ENCODE assay signal across 8 cellular contexts in the genomic region with DNA sequence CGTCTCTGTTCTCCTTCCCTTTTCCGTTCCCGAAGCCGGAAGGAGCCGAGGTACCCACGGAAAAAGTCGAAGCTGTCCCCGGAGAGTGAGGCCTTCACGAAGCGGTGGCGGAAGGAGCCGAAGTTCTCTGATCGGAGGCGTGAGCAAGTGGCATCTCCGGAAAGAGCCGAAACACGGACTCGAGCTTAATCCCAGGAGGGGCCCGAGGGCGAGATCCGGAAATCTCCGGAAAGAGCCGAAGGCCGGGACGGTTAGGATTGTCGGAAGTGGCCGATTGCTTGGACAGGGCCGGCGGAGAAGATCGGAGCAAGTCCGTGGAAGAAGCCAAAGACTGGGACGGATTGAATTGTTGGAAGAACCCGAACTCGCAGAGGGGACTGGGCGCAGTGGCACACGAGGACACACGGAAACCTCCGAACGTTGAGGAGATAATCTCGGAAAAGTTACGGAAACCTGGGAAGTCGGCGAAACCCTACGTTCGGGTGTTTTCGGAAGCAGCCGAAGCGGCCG.
DNase-seq lines count a peak whose midpoint lies in the region; ATAC-seq lines count a peak whose summit lies in the region.

No MANE protein-coding gene starts in this region.

- ATAC-seq in GM19025 (IDR thresholded peaks at IDR 0.05; ENCODE audit: low read depth, unreplicated experiment) (peak; percentile 39), HG03342 (IDR thresholded peaks at IDR 0.05; ENCODE audit: unreplicated experiment) (peak; percentile 54)

- DNase-seq in AG08395 (ENCODE audit: low spot score) (peak; percentile 94), NCI-H345 treated with DMSO at 0.1 percent for 48 hours (lab: John Stamatoyannopoulos, UW; ENCODE audit: unreplicated experiment) (peak; percentile 87), cerebellar cortex (ENCODE audit: low spot score) (peak; percentile 99), iris pigment epithelial cell (ENCODE audit: low read depth) (peak; percentile 99), smooth muscle cell of the brain vasculature (ENCODE audit: low read depth, low spot score) (peak; percentile 98)
- DNase-seq in activated CD4-positive, CD25-positive, alpha-beta regulatory T cell treated with anti-CD3 and anti-CD28 coated beads, Interleukin-2, amount 50 U/mL, for 16 hours (ENCODE audit: low read depth, low spot score), result peak; percentile 97

Comparison
In these comparisons a context has a peak if more than half of its experiments do, and no peak if none do; other contexts are left out.
1. Peak in every context shown above with its lines: DNase-seq and ATAC-seq.